In genomic region chr12:51172515-51173431, GRCh38 we compare ENCODE assay signal across 8 cellular contexts. TPM values are rescaled to one million over a fixed set of nuclear protein-coding genes. Genes with fewer than 3 reads are reported as not detected.
DNase-seq lines count a peak whose midpoint lies in the region; ATAC-seq, FAIRE-seq and TF ChIP-seq lines count a peak whose summit lies in the region.

TSS of gene TFCP2 (minus strand) at chr12:51173135. CDS start at chr12:51172422, 713 bp downstream.

- no peak for TF ChIP-seq CTCF in WTC11 (IDR thresholded peaks at IDR 0.05)
- no peak for TF ChIP-seq CTCF in bronchial epithelial cell (IDR thresholded peaks at IDR 0.05; ENCODE audit: insufficient read depth, low read length, severe bottlenecking)

- H3K27me3 Mint-ChIP-seq in WTC11 (ENCODE audit: low read depth), result peaks cover 3% of the 10 kb centered on the region; the same call in 1 of the 2 replicates

- CTCF ChIA-PET in WTC11 (lab: Charles Lee), result interaction anchor here (1.2 kb wide), 1 partner anchor 44 kb away, joined by 3 read pairs; no protein-coding TSS in a partner anchor

- H3K4me1 Mint-ChIP-seq in WTC11, result peaks cover 6% of the 10 kb centered on the region

- H3K27me3 ChIP-seq in ACC112 (ENCODE audit: insufficient read depth, low read length), result no peaks in the 10 kb centered on the region
- H3K27me3 ChIP-seq in bronchial epithelial cell (ENCODE audit: control insufficient read depth, insufficient read depth, low read length), result no peaks in the 10 kb centered on the region
- no peaks in the 10 kb centered on the region for H3K27me3 ChIP-seq in small intestine (ENCODE audit: control insufficient read depth in 2 of 2, insufficient read depth in 2 of 2, low read length in 2 of 2)

- WGBS in small intestine, 3 donors, result 1% methylated on average over 58 of the region's 58 CpGs

- POLR2A ChIA-PET in WTC11 (lab: Charles Lee), result interaction anchor here (0.6 to 2.0 kb wide), 4 partner anchors 45 to 161 kb away, joined by 3 to 8 read pairs (median 6); partner anchors contain the start of genes CSRNP2, DAZAP2 and POU6F1

- FAIRE-seq in bronchial epithelial cell (lab: Jason Lieb, UNC), result no peak
- FAIRE-seq in small intestine (lab: Jason Lieb, UNC), result no peak

- H3K4me3 ChIP-seq in ACC112 (ENCODE audit: low read depth, low read length) (peak within 1 kb of the TSS; percentile 91), bronchial epithelial cell (ENCODE audit: low read depth, low read length) (peak within 1 kb of the TSS; percentile 72), small intestine (ENCODE audit: low read depth in 1 of 2, low read length in 2 of 2) (peak within 1 kb of the TSS; percentile 65 to 79)

- peak; percentile 65 for ATAC-seq in GM18870 (IDR thresholded peaks at IDR 0.05; ENCODE audit: unreplicated experiment)
- peak; percentile 87 for ATAC-seq in HG03108 (IDR thresholded peaks at IDR 0.05; ENCODE audit: unreplicated experiment)
- peak; percentile 91 for ATAC-seq in WTC11

- no peaks in the 10 kb centered on the region for H3K9me3 ChIP-seq in small intestine (ENCODE audit: control insufficient read depth, low read depth)

- H3K4me1 ChIP-seq in ACC112 (ENCODE audit: control insufficient read depth, insufficient read depth, low read length, unreplicated experiment) (peaks cover 8% of the 10 kb centered on the region), small intestine (ENCODE audit: control insufficient read depth in 2 of 2, insufficient read depth in 1 of 2, low read depth in 1 of 2, low read length in 1 of 2) (no peaks in the 10 kb centered on the region)

- no peaks in the 10 kb centered on the region for H3K9me3 Mint-ChIP-seq in WTC11

- H3K27ac ChIP-seq in ACC112 (ENCODE audit: low read depth, low read length) (peak within 1 kb of the TSS; percentile 96), small intestine (ENCODE audit: low read depth in 1 of 2, low read length in 1 of 2) (peak within 1 kb of the TSS; percentile 88 to 94)

- H3K36me3 ChIP-seq in ACC112 (ENCODE audit: insufficient read depth, low read length), result no peaks in the 10 kb centered on the region
- no peaks in the 10 kb centered on the region for H3K36me3 ChIP-seq in bronchial epithelial cell (ENCODE audit: control insufficient read depth, insufficient read depth, low read length)
- H3K36me3 ChIP-seq in small intestine (ENCODE audit: control insufficient read depth in 2 of 2, insufficient read depth in 2 of 2, low read length in 2 of 2), result no peaks in the 10 kb centered on the region

- peaks cover 35% of the 10 kb centered on the region for H3K79me2 ChIP-seq in ACC112 (ENCODE audit: control insufficient read depth, insufficient read depth, low read length, unreplicated experiment)

- H3K4me3 Mint-ChIP-seq in WTC11, result no peak within 1 kb of the TSS; the same call in 1 of the 2 replicates

- H3K36me3 Mint-ChIP-seq in WTC11, result peaks cover 2% of the 10 kb centered on the region

- peak within 1 kb of the TSS; percentile 68; the same call in 1 of the 2 replicates for H3K27ac Mint-ChIP-seq in WTC11

- peak within 1 kb of the TSS; percentile 96 for H2AFZ ChIP-seq in ACC112 (ENCODE audit: low read length, unreplicated experiment)

- peak; percentile 99 for DNase-seq in NCI-H226
- DNase-seq in WTC11 (ENCODE audit: low spot score), result peak; percentile 95
- DNase-seq in bronchial epithelial cell (ENCODE audit: low read depth), result peak; percentile 88
- DNase-seq in iPS-NIHi11 (ENCODE audit: low spot score), result peak; percentile 98
- peak; percentile 98 for DNase-seq in small intestine

TF ChIP-seq in WTC11, 78 proteins besides CTCF, POLR2A, EP300 and RAD21 (continues in another document):
- TF ChIP-seq EMX1 (CRISPR knock-in tag; IDR thresholded peaks at IDR 0.05) (no peak), ZNF317 (CRISPR knock-in tag; IDR thresholded peaks at IDR 0.05; ENCODE audit: borderline replicate concordance, low read depth) (no peak), SP1 (CRISPR knock-in tag; conservative IDR thresholded peaks at IDR 0.05) (peak; percentile 88), ZNF671 (CRISPR knock-in tag; IDR thresholded peaks at IDR 0.05) (no peak), MAX (CRISPR knock-in tag; IDR thresholded peaks at IDR 0.05) (peak; percentile 62; the same call in 1 of the 2 replicates), ZMAT4 (CRISPR knock-in tag; IDR thresholded peaks at IDR 0.05) (no peak), E2F4 (CRISPR knock-in tag; IDR thresholded peaks at IDR 0.05; ENCODE audit: borderline replicate concordance, low read depth) (no peak), STAT6 (CRISPR knock-in tag; conservative IDR thresholded peaks at IDR 0.05; ENCODE audit: low read depth) (no peak), NR2C2 (CRISPR knock-in tag; IDR thresholded peaks at IDR 0.05) (no peak), NFYB (CRISPR knock-in tag; conservative IDR thresholded peaks at IDR 0.05; ENCODE audit: low read depth) (peak; percentile 85), TCF7 (CRISPR knock-in tag; IDR thresholded peaks at IDR 0.05; ENCODE audit: low read depth) (no peak), ZNF423 (CRISPR knock-in tag; IDR thresholded peaks at IDR 0.05) (no peak), ZBTB21 (CRISPR knock-in tag; IDR thresholded peaks at IDR 0.05; ENCODE audit: borderline replicate concordance) (peak; percentile 97), GRHL2 (CRISPR knock-in tag; IDR thresholded peaks at IDR 0.05; ENCODE audit: insufficient replicate concordance, severe bottlenecking) (no peak), TEAD4 (CRISPR knock-in tag; IDR thresholded peaks at IDR 0.05) (no peak), NR3C1 (CRISPR knock-in tag; conservative IDR thresholded peaks at IDR 0.05; ENCODE audit: low read depth) (no peak), KAT7 (CRISPR knock-in tag; IDR thresholded peaks at IDR 0.05; ENCODE audit: borderline replicate concordance) (no peak), MYBL2 (CRISPR knock-in tag; IDR thresholded peaks at IDR 0.05) (peak; percentile 82), RORB (CRISPR knock-in tag; IDR thresholded peaks at IDR 0.05) (no peak), GABPB1 (CRISPR knock-in tag; IDR thresholded peaks at IDR 0.05) (0 out of 2 replicates have a peak, but pooled peaks have one; percentile 49), CREM (CRISPR knock-in tag; IDR thresholded peaks at IDR 0.05) (peak; percentile 87), ATF1 (CRISPR knock-in tag; IDR thresholded peaks at IDR 0.05) (no peak), ERG (CRISPR knock-in tag; IDR thresholded peaks at IDR 0.05) (no peak), ELF4 (CRISPR knock-in tag; IDR thresholded peaks at IDR 0.05; ENCODE audit: low read depth) (no peak), CBFB (CRISPR knock-in tag; IDR thresholded peaks at IDR 0.05; ENCODE audit: low read depth) (no peak), ESRRA (CRISPR knock-in tag; IDR thresholded peaks at IDR 0.05; ENCODE audit: borderline replicate concordance) (no peak), ZNF232 (CRISPR knock-in tag; IDR thresholded peaks at IDR 0.05) (no peak), SMAD4 (CRISPR knock-in tag; IDR thresholded peaks at IDR 0.05) (no peak)

RNA-seq across cellular contexts. Expression of gene TFCP2, which starts in this region (rescaled TPM):
- total RNA-seq in WTC11 (2021) (35.4 to 37.8 TPM (median 37.4 TPM) in 3 replicates), bronchial epithelial cell (7.1 and 7.6 TPM in 2 replicates)
- polyA plus RNA-seq in small intestine, result 10 to 100 TPM in 1 of 3 donors, 1 to 10 TPM in 2; 8.6 to 17.4 (median 9.8) TPM

Comparison
In these comparisons a context has a peak if more than half of its experiments do, and no peak if none do; other contexts are left out.
1. Peak in every context shown above with its lines: DNase-seq, ATAC-seq, H3K4me3 ChIP-seq and H3K27ac ChIP-seq.